1 cellular context compared by ENCODE assay signal in the genomic region with DNA sequence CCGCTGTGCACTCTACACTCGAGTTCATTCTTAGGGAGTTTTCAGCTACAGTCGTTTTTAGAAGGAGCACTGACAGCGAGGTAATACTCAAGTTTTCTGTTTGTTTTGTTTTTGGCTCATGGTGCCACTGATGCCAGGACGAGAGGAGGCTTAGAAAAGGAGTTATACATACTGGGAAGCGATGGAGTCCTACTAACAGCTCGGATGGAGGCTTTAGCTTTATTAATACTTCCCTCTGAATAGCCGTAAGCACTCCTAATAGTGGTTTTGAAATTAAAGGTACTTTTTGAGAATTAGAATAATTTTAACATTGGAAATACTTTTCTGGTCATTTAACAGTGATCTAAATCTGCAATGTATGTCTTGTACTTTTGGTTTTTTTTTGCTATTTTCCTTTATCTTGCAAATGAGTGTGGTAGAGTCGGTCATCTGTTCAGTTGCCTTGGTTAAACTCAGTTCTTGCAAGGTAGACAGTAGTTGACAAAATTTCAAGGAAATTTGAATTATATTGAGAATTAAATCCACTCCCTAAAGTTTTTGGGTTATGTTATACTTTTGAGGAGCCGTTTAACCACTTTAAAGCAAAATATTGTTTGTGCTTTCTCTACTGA.
TF ChIP-seq lines count a peak whose summit lies in the region.

No MANE protein-coding gene starts in this region.

TF ChIP-seq in HepG2, 621 proteins besides CTCF, POLR2A, EP300 and RAD21 (continued from another document and continues in another):
- TF ChIP-seq KDM4B (CRISPR knock-in tag; IDR thresholded peaks at IDR 0.05) (no peak), SRY (CRISPR knock-in tag; IDR thresholded peaks at IDR 0.05) (no peak), ZNF747 (CRISPR knock-in tag; IDR thresholded peaks at IDR 0.05; ENCODE audit: borderline replicate concordance) (no peak), NR2C2 (CRISPR knock-in tag; IDR thresholded peaks at IDR 0.05; ENCODE audit: borderline replicate concordance) (no peak), MXD4 (CRISPR knock-in tag; IDR thresholded peaks at IDR 0.05) (no peak), ZBTB3 (CRISPR knock-in tag; IDR thresholded peaks at IDR 0.05; ENCODE audit: borderline replicate concordance, low read depth) (no peak), REPIN1 (CRISPR knock-in tag; IDR thresholded peaks at IDR 0.05; ENCODE audit: borderline replicate concordance, low read depth) (no peak; the same call in 1 of the 2 replicates), ELF1 (CRISPR knock-in tag; IDR thresholded peaks at IDR 0.05) (no peak), SOX5 (CRISPR knock-in tag; IDR thresholded peaks at IDR 0.05; ENCODE audit: borderline replicate concordance) (no peak), STAT5B (CRISPR knock-in tag; IDR thresholded peaks at IDR 0.05) (no peak), POLR2AphosphoS2 (IDR thresholded peaks at IDR 0.05; ENCODE audit: low read depth, low read length) (no peak), FIP1L1 (IDR thresholded peaks at IDR 0.05; ENCODE audit: borderline replicate concordance, insufficient read depth, low read depth, low read length) (no peak), NFKBIZ (CRISPR knock-in tag; IDR thresholded peaks at IDR 0.05) (0 out of 2 replicates have a peak, but pooled peaks have one; percentile 11), CEBPG (CRISPR knock-in tag; IDR thresholded peaks at IDR 0.05) (no peak), FOXA1 (IDR thresholded peaks at IDR 0.05) (no peak), FOXA1 (CRISPR knock-in tag; IDR thresholded peaks at IDR 0.05) (no peak), NFYC (CRISPR knock-in tag; IDR thresholded peaks at IDR 0.05) (no peak), ZFYVE20 (CRISPR knock-in tag; IDR thresholded peaks at IDR 0.05; ENCODE audit: borderline replicate concordance, low read depth) (no peak), CHCHD3 (CRISPR knock-in tag; IDR thresholded peaks at IDR 0.05) (no peak), ZSCAN21 (CRISPR knock-in tag; IDR thresholded peaks at IDR 0.05; ENCODE audit: borderline replicate concordance) (no peak), ZSCAN30 (CRISPR knock-in tag; IDR thresholded peaks at IDR 0.05) (no peak), KLF12 (CRISPR knock-in tag; IDR thresholded peaks at IDR 0.05; ENCODE audit: borderline replicate concordance) (0 out of 2 replicates have a peak, but pooled peaks have one; percentile 4), SIN3A (IDR thresholded peaks at IDR 0.05; ENCODE audit: borderline replicate concordance, low read depth, low read length) (no peak), ZNF138 (CRISPR knock-in tag; IDR thresholded peaks at IDR 0.05; ENCODE audit: low read depth) (no peak), ASH2L (IDR thresholded peaks at IDR 0.05; ENCODE audit: insufficient read length, low read depth, low read length) (peak; percentile 42)
- TF ChIP-seq, protein P1, sequence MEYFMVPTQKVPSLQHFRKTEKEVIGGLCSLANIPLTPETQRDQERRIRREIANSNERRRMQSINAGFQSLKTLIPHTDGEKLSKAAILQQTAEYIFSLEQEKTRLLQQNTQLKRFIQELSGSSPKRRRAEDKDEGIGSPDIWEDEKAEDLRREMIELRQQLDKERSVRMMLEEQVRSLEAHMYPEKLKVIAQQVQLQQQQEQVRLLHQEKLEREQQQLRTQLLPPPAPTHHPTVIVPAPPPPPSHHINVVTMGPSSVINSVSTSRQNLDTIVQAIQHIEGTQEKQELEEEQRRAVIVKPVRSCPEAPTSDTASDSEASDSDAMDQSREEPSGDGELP (IDR thresholded peaks at IDR 0.05; ENCODE audit: borderline replicate concordance, low read depth): no peak
- TF ChIP-seq, protein P2, sequence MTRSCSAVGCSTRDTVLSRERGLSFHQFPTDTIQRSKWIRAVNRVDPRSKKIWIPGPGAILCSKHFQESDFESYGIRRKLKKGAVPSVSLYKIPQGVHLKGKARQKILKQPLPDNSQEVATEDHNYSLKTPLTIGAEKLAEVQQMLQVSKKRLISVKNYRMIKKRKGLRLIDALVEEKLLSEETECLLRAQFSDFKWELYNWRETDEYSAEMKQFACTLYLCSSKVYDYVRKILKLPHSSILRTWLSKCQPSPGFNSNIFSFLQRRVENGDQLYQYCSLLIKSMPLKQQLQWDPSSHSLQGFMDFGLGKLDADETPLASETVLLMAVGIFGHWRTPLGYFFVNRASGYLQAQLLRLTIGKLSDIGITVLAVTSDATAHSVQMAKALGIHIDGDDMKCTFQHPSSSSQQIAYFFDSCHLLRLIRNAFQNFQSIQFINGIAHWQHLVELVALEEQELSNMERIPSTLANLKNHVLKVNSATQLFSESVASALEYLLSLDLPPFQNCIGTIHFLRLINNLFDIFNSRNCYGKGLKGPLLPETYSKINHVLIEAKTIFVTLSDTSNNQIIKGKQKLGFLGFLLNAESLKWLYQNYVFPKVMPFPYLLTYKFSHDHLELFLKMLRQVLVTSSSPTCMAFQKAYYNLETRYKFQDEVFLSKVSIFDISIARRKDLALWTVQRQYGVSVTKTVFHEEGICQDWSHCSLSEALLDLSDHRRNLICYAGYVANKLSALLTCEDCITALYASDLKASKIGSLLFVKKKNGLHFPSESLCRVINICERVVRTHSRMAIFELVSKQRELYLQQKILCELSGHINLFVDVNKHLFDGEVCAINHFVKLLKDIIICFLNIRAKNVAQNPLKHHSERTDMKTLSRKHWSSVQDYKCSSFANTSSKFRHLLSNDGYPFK (CRISPR knock-in tag; IDR thresholded peaks at IDR 0.05; ENCODE audit: borderline replicate concordance): no peak
- TF ChIP-seq, protein P3, sequence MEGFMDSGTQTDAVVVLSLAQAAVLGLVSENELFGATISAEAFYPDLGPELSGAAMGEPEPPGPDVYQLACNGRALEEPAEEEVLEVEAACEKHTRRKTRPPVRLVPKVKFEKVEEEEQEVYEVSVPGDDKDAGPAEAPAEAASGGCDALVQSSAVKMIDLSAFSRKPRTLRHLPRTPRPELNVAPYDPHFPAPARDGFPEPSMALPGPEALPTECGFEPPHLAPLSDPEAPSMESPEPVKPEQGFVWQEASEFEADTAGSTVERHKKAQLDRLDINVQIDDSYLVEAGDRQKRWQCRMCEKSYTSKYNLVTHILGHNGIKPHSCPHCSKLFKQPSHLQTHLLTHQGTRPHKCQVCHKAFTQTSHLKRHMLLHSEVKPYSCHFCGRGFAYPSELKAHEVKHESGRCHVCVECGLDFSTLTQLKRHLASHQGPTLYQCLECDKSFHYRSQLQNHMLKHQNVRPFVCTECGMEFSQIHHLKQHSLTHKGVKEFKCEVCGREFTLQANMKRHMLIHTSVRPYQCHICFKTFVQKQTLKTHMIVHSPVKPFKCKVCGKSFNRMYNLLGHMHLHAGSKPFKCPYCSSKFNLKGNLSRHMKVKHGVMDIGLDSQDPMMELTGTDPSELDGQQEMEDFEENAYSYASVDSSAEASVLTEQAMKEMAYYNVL (CRISPR knock-in tag; IDR thresholded peaks at IDR 0.05; ENCODE audit: borderline replicate concordance): no peak; the same call in 1 of the 2 replicates
- TF ChIP-seq, protein P4, sequence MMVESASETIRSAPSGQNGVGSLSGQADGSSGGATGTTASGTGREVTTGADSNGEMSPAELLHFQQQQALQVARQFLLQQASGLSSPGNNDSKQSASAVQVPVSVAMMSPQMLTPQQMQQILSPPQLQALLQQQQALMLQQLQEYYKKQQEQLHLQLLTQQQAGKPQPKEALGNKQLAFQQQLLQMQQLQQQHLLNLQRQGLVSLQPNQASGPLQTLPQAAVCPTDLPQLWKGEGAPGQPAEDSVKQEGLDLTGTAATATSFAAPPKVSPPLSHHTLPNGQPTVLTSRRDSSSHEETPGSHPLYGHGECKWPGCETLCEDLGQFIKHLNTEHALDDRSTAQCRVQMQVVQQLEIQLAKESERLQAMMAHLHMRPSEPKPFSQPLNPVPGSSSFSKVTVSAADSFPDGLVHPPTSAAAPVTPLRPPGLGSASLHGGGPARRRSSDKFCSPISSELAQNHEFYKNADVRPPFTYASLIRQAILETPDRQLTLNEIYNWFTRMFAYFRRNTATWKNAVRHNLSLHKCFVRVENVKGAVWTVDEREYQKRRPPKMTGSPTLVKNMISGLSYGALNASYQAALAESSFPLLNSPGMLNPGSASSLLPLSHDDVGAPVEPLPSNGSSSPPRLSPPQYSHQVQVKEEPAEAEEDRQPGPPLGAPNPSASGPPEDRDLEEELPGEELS (CRISPR knock-in tag; IDR thresholded peaks at IDR 0.05): no peak
- TF ChIP-seq, protein P5, sequence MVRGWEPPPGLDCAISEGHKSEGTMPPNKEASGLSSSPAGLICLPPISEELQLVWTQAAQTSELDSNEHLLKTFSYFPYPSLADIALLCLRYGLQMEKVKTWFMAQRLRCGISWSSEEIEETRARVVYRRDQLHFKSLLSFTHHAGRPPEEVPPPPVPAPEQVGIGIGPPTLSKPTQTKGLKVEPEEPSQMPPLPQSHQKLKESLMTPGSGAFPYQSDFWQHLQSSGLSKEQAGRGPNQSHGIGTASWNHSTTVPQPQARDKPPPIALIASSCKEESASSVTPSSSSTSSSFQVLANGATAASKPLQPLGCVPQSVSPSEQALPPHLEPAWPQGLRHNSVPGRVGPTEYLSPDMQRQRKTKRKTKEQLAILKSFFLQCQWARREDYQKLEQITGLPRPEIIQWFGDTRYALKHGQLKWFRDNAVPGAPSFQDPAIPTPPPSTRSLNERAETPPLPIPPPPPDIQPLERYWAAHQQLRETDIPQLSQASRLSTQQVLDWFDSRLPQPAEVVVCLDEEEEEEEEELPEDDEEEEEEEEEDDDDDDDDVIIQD (CRISPR knock-in tag; IDR thresholded peaks at IDR 0.05; ENCODE audit: low read depth): no peak
- TF ChIP-seq, protein P6, sequence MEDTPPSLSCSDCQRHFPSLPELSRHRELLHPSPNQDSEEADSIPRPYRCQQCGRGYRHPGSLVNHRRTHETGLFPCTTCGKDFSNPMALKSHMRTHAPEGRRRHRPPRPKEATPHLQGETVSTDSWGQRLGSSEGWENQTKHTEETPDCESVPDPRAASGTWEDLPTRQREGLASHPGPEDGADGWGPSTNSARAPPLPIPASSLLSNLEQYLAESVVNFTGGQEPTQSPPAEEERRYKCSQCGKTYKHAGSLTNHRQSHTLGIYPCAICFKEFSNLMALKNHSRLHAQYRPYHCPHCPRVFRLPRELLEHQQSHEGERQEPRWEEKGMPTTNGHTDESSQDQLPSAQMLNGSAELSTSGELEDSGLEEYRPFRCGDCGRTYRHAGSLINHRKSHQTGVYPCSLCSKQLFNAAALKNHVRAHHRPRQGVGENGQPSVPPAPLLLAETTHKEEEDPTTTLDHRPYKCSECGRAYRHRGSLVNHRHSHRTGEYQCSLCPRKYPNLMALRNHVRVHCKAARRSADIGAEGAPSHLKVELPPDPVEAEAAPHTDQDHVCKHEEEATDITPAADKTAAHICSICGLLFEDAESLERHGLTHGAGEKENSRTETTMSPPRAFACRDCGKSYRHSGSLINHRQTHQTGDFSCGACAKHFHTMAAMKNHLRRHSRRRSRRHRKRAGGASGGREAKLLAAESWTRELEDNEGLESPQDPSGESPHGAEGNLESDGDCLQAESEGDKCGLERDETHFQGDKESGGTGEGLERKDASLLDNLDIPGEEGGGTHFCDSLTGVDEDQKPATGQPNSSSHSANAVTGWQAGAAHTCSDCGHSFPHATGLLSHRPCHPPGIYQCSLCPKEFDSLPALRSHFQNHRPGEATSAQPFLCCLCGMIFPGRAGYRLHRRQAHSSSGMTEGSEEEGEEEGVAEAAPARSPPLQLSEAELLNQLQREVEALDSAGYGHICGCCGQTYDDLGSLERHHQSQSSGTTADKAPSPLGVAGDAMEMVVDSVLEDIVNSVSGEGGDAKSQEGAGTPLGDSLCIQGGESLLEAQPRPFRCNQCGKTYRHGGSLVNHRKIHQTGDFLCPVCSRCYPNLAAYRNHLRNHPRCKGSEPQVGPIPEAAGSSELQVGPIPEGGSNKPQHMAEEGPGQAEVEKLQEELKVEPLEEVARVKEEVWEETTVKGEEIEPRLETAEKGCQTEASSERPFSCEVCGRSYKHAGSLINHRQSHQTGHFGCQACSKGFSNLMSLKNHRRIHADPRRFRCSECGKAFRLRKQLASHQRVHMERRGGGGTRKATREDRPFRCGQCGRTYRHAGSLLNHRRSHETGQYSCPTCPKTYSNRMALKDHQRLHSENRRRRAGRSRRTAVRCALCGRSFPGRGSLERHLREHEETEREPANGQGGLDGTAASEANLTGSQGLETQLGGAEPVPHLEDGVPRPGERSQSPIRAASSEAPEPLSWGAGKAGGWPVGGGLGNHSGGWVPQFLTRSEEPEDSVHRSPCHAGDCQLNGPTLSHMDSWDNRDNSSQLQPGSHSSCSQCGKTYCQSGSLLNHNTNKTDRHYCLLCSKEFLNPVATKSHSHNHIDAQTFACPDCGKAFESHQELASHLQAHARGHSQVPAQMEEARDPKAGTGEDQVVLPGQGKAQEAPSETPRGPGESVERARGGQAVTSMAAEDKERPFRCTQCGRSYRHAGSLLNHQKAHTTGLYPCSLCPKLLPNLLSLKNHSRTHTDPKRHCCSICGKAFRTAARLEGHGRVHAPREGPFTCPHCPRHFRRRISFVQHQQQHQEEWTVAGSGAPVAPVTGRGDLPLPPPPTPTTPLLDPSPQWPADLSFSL (CRISPR knock-in tag; IDR thresholded peaks at IDR 0.05): no peak
- TF ChIP-seq, protein P7, sequence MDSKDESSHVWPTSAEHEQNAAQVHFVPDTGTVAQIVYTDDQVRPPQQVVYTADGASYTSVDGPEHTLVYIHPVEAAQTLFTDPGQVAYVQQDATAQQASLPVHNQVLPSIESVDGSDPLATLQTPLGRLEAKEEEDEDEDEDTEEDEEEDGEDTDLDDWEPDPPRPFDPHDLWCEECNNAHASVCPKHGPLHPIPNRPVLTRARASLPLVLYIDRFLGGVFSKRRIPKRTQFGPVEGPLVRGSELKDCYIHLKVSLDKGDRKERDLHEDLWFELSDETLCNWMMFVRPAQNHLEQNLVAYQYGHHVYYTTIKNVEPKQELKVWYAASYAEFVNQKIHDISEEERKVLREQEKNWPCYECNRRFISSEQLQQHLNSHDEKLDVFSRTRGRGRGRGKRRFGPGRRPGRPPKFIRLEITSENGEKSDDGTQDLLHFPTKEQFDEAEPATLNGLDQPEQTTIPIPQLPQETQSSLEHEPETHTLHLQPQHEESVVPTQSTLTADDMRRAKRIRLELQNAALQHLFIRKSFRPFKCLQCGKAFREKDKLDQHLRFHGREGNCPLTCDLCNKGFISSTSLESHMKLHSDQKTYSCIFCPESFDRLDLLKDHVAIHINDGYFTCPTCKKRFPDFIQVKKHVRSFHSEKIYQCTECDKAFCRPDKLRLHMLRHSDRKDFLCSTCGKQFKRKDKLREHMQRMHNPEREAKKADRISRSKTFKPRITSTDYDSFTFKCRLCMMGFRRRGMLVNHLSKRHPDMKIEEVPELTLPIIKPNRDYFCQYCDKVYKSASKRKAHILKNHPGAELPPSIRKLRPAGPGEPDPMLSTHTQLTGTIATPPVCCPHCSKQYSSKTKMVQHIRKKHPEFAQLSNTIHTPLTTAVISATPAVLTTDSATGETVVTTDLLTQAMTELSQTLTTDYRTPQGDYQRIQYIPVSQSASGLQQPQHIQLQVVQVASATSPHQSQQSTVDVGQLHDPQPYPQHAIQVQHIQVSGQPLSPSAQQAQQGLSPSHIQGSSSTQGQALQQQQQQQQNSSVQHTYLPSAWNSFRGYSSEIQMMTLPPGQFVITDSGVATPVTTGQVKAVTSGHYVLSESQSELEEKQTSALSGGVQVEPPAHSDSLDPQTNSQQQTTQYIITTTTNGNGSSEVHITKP (CRISPR knock-in tag; IDR thresholded peaks at IDR 0.05; ENCODE audit: low read depth): no peak
